Comparison of ENCODE assay signal across 28 cellular contexts in the genomic region with DNA sequence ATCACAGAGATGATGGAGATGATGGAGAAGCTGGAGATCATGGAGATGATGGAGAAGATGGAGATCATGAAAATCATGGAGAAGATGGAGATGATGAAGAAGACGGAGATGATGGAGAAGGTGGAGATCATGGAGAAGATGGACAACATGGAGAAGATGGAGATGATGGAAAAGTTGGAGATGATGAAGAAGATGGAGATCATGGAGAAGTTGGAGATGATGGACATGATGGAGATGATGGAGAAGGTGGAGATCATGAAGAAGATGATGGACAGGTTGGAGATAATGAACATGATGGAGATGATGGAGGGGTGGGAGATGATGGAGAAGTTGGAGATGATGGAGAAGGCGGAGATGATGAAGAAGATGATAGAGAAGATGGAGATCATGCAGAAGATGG. TPM values are rescaled to one million over a fixed set of nuclear protein-coding genes. Genes with fewer than 3 reads are reported as not detected.
"Had no signal": no experiment of that assay in that cellular context is flagged by ENCODE, and none has a peak within 500 bp of the region (broad histone marks: within the 10 kb centered on the region; RNA-seq: fewer than 3 reads in every experiment).

No MANE protein-coding gene starts in this region.

- H3K27me3 ChIP-seq: testis, thyroid gland, transverse colon, upper lobe of left lung, uterus, vagina had no signal

- H3K4me3 Mint-ChIP-seq: stimulated activated effector memory CD8-positive, alpha-beta T cell treated with anti-CD3 and anti-CD28 coated beads, Interleukin-12 subunit alpha, Interleukin-12 subunit beta, amount 100 ng/mL, for 72 hours; stimulated activated memory B cell treated with anti-CD40 and anti-IgM and Interleukin-4, amounts not matched to agents 10 μg/mL and 1 μg/mL and 100 μg/mL, for 72 hours; stimulated activated naive B cell treated with anti-CD40 and anti-IgM and Interleukin-4, amounts not matched to agents 10 μg/mL and 1 μg/mL and 100 μg/mL, for 72 hours; stimulated activated naive CD8-positive, alpha-beta T cell treated with anti-CD3 and anti-CD28 coated beads, Interleukin-15, amount 100 ng/mL, for 72 hours; stimulated activated naive CD8-positive, alpha-beta T cell treated with anti-CD3 and anti-CD28 coated beads, Interleukin-15, Interleukin-2, amounts not matched to agents 100 ng/mL and 50 ng/mL, for 24 hours; type B pancreatic cell had no signal

- H3K4me3 ChIP-seq: stomach, suprapubic skin, testis, thoracic aorta, thyroid gland, tibial artery, tibial nerve, transverse colon, upper lobe of left lung, upper lobe of right lung, uterus, vagina had no signal

- DNase-seq: stimulated activated CD4-positive, alpha-beta T cell treated with anti-CD3 and anti-CD28 coated beads, Interleukin-2, amount 100 ng/mL, for 48 hours; stimulated activated CD4-positive, alpha-beta T cell treated with anti-CD3 and anti-CD28 coated beads, Interleukin-4, amount 100 ng/mL, for 1 hour; stimulated activated CD4-positive, alpha-beta T cell treated with anti-CD3 and anti-CD28 coated beads, Interleukin-4, amount 100 ng/mL, for 24 hours; stimulated activated CD4-positive, alpha-beta T cell treated with anti-CD3 and anti-CD28 coated beads, Interleukin-4, amount 100 ng/mL, for 4 hours; stimulated activated CD8-positive, alpha-beta memory T cell treated with anti-CD3 and anti-CD28 coated beads, Interleukin-4, amount 100 ng/mL, for 48 hours; stimulated activated naive B cell treated with anti-CD40 and anti-IgM and Interleukin-4, amounts not matched to agents 10 μg/mL and 1 μg/mL and 100 μg/mL, for 72 hours; stimulated activated naive CD4-positive, alpha-beta T cell; stimulated activated naive CD4-positive, alpha-beta T cell treated with Interleukin-2 at 50 U/mL for 16 hours; stimulated activated naive CD8-positive, alpha-beta T cell treated with anti-CD3 and anti-CD28 coated beads, Interleukin-15, amount 100 ng/mL, for 72 hours; stomach; testis; thyroid gland; tibial artery; transverse colon; trophoblast cell; upper lobe of left lung; upper lobe of right lung; uterus had no signal

- H3K27ac ChIP-seq: stomach, suprapubic skin, testis, thoracic aorta, thyroid gland, tibial artery, tibial nerve, transverse colon, upper lobe of left lung, upper lobe of right lung, uterus, vagina had no signal

- H3K9me3 ChIP-seq: suprapubic skin, testis, thoracic aorta, thyroid gland, tibial artery, transverse colon, upper lobe of left lung, upper lobe of right lung, uterus, vagina had no signal

- H3K4me1 Mint-ChIP-seq: stimulated activated effector memory CD8-positive, alpha-beta T cell treated with anti-CD3 and anti-CD28 coated beads, Interleukin-12 subunit alpha, Interleukin-12 subunit beta, amount 100 ng/mL, for 72 hours; stimulated activated memory B cell treated with anti-CD40 and anti-IgM and Interleukin-4, amounts not matched to agents 10 μg/mL and 1 μg/mL and 100 μg/mL, for 72 hours; stimulated activated naive B cell treated with anti-CD40 and anti-IgM and Interleukin-4, amounts not matched to agents 10 μg/mL and 1 μg/mL and 100 μg/mL, for 72 hours; stimulated activated naive CD8-positive, alpha-beta T cell treated with anti-CD3 and anti-CD28 coated beads, Interleukin-15, amount 100 ng/mL, for 72 hours had no signal

- H3K9me3 Mint-ChIP-seq: stimulated activated effector memory CD8-positive, alpha-beta T cell treated with anti-CD3 and anti-CD28 coated beads, Interleukin-12 subunit alpha, Interleukin-12 subunit beta, amount 100 ng/mL, for 72 hours; stimulated activated memory B cell treated with anti-CD40 and anti-IgM and Interleukin-4, amounts not matched to agents 10 μg/mL and 1 μg/mL and 100 μg/mL, for 72 hours; stimulated activated naive B cell treated with anti-CD40 and anti-IgM and Interleukin-4, amounts not matched to agents 10 μg/mL and 1 μg/mL and 100 μg/mL, for 72 hours; stimulated activated naive CD8-positive, alpha-beta T cell treated with anti-CD3 and anti-CD28 coated beads, Interleukin-15, amount 100 ng/mL, for 72 hours; stimulated activated naive CD8-positive, alpha-beta T cell treated with anti-CD3 and anti-CD28 coated beads, Interleukin-15, Interleukin-2, amounts not matched to agents 100 ng/mL and 50 ng/mL, for 24 hours; type B pancreatic cell had no signal

- H3K36me3 ChIP-seq: stomach, suprapubic skin, thoracic aorta, thyroid gland, tibial artery, tibial nerve, transverse colon, upper lobe of left lung, upper lobe of right lung, uterus, vagina had no signal

- H3K4me1 ChIP-seq: stomach, suprapubic skin, testis, thyroid gland, tibial artery, tibial nerve, transverse colon, upper lobe of left lung, upper lobe of right lung, uterus, vagina had no signal

- H3K27ac Mint-ChIP-seq: stimulated activated effector memory CD8-positive, alpha-beta T cell treated with anti-CD3 and anti-CD28 coated beads, Interleukin-12 subunit alpha, Interleukin-12 subunit beta, amount 100 ng/mL, for 72 hours; stimulated activated memory B cell treated with anti-CD40 and anti-IgM and Interleukin-4, amounts not matched to agents 10 μg/mL and 1 μg/mL and 100 μg/mL, for 72 hours; stimulated activated naive B cell treated with anti-CD40 and anti-IgM and Interleukin-4, amounts not matched to agents 10 μg/mL and 1 μg/mL and 100 μg/mL, for 72 hours; stimulated activated naive CD8-positive, alpha-beta T cell treated with anti-CD3 and anti-CD28 coated beads, Interleukin-15, amount 100 ng/mL, for 72 hours; stimulated activated naive CD8-positive, alpha-beta T cell treated with anti-CD3 and anti-CD28 coated beads, Interleukin-15, Interleukin-2, amounts not matched to agents 100 ng/mL and 50 ng/mL, for 24 hours; type B pancreatic cell had no signal

- FAIRE-seq: urothelium cell line had no signal

- ATAC-seq: stimulated activated effector memory CD8-positive, alpha-beta T cell treated with anti-CD3 and anti-CD28 coated beads, Interleukin-12 subunit alpha, Interleukin-12 subunit beta, amount 100 ng/mL, for 72 hours; stimulated activated memory B cell treated with anti-CD40 and anti-IgM and Interleukin-4, amounts not matched to agents 10 μg/mL and 1 μg/mL and 100 μg/mL, for 72 hours; stimulated activated naive B cell treated with anti-CD40 and anti-IgM and Interleukin-4, amounts not matched to agents 10 μg/mL and 1 μg/mL and 100 μg/mL, for 72 hours; stimulated activated naive CD8-positive, alpha-beta T cell treated with anti-CD3 and anti-CD28 coated beads, Interleukin-15, amount 100 ng/mL, for 72 hours; upper lobe of right lung had no signal

RNA-seq across cellular contexts. Expression of gene RBFOX3, which starts 34.5 kb away (rescaled TPM):
- total RNA-seq: subcutaneous adipose tissue, suprapubic skin, thoracic aorta, thyroid gland, tibial nerve, upper lobe of right lung had no signal
